16 cellular contexts compared by ENCODE assay signal in genomic region chr3:56975562-56975961, GRCh38.
"Had no signal": no experiment of that assay in that cellular context is flagged by ENCODE, and none has a peak within 500 bp of the region (broad histone marks: within the 10 kb centered on the region; RNA-seq: fewer than 3 reads in every experiment).

No MANE protein-coding gene starts in this region.

- H3K36me3 Mint-ChIP-seq: activated naive CD4-positive, alpha-beta T cell treated with anti-CD3 and anti-CD28 coated beads, Interleukin-2, amount 50 U/mL, for 24 hours; natural killer cell had no signal

- H3K27me3 Mint-ChIP-seq: activated naive CD4-positive, alpha-beta T cell treated with anti-CD3 and anti-CD28 coated beads, Interleukin-2, amount 50 U/mL, for 24 hours; progenitor cell of endocrine pancreas had no signal

- H3K4me3 ChIP-seq: left lung, sigmoid colon, upper lobe of left lung had no signal

- FAIRE-seq: bronchial epithelial cell, colon, islet of Langerhans had no signal

- H3K4me3 Mint-ChIP-seq: activated naive CD4-positive, alpha-beta T cell treated with anti-CD3 and anti-CD28 coated beads, Interleukin-2, amount 50 U/mL, for 24 hours; memory B cell; natural killer cell; T-helper 2 cell treated with Interferon-gamma antibody and Interleukin-4, amounts not matched to agents 5 μg/mL and 100 μg/mL, for 36 hours had no signal

- H3K27ac Mint-ChIP-seq: activated naive CD4-positive, alpha-beta T cell treated with anti-CD3 and anti-CD28 coated beads, Interleukin-2, amount 50 U/mL, for 24 hours; memory B cell; natural killer cell; progenitor cell of endocrine pancreas; T-helper 2 cell treated with Interferon-gamma antibody and Interleukin-4, amounts not matched to agents 5 μg/mL and 100 μg/mL, for 36 hours had no signal

- ATAC-seq: foreskin keratinocyte, left lung, natural killer cell had no signal

- DNase-seq: effector CD4-positive, alpha-beta T cell; foreskin keratinocyte; left lung; natural killer cell; nucleus accumbens; sigmoid colon; stimulated activated CD4-positive, alpha-beta T cell treated with anti-CD3 and anti-CD28 coated beads, Interleukin-12 subunit alpha, Interleukin-12 subunit beta, amount 100 ng/mL, for 4 hours; stimulated activated naive CD4-positive, alpha-beta T cell; upper lobe of left lung had no signal

- H3K4me1 Mint-ChIP-seq: natural killer cell had no signal

- H3K9me3 ChIP-seq: left lung, sigmoid colon, upper lobe of left lung had no signal
